Comparison of ENCODE assay signal across 20 cellular contexts in the genomic region with DNA sequence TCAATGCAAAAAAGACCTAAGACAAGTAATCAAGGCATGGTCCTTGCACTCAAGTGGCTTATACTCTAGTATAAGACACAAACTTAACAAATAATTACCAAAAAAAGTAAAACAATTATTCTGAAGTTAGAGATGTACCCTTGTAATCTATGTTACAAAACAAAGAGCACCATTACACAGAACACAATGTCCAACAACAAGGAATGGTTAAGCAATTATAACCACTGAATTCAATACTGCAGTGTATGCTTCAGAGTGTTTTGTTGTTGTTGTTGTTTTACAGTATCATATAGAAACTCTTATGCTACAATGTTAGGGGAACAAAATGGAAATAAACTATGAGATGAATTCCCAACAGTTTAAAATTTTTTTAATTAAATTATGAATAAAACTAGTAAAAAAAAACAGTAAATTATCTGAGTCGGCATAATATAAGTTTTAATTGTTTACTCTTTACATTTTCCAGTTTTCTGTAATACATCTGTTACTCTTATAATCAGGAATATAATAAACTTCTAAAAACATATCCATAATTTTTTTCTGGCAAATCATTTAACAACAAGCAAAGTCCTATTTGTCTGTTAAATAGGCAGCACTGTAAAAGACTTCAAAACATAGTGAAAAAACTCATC.
"Had no signal": no experiment of that assay in that cellular context is flagged by ENCODE, and none has a peak within 500 bp of the region (broad histone marks: within the 10 kb centered on the region; RNA-seq: fewer than 3 reads in every experiment).

No MANE protein-coding gene starts in this region.

- H3K27ac Mint-ChIP-seq: activated naive CD4-positive, alpha-beta T cell treated with anti-CD3 and anti-CD28 coated beads, Interleukin-2, amount 50 U/mL, for 24 hours; activated T-cell treated with anti-CD3 and anti-CD28 coated beads, Interleukin-2, amount 50 U/mL, for 72 hours; immature natural killer cell; natural killer cell treated with Interleukin-12 subunit alpha and Interleukin-12 subunit beta and Interleukin-15 and Interleukin-18, amount 100 ng/mL, for 72 hours; stimulated activated naive CD8-positive, alpha-beta T cell treated with anti-CD3 and anti-CD28 coated beads, Interleukin-15, Interleukin-2, amounts not matched to agents 100 ng/mL and 50 ng/mL, for 24 hours had no signal

- H3K27ac ChIP-seq: cardiac muscle cell, gastroesophageal sphincter, heart right ventricle, lower lobe of right lung, neutrophil, tibial nerve, WERI-Rb-1 had no signal

- H3K9me3 ChIP-seq: gastroesophageal sphincter, heart right ventricle, lower lobe of right lung, neutrophil, tibial nerve had no signal

- DNase-seq: activated CD4-positive, alpha-beta T cell treated with anti-CD3 and anti-CD28 coated beads for 1 hour; activated gamma-delta T cell; activated T-cell treated with anti-CD3 and anti-CD28 coated beads, Interleukin-2, amount 50 U/mL, for 72 hours; amniotic stem cell; erythroblast; heart right ventricle; immature natural killer cell; lower lobe of right lung; stimulated activated CD4-positive, alpha-beta T cell treated with anti-CD3 and anti-CD28 coated beads, Interleukin-2, amount 100 ng/mL, for 24 hours; SW 1271; T-helper 2 cell; WERI-Rb-1 had no signal

- H3K36me3 ChIP-seq: cardiac muscle cell, gastroesophageal sphincter, heart right ventricle, lower lobe of right lung, neutrophil, tibial nerve, WERI-Rb-1 had no signal

- H3K36me3 Mint-ChIP-seq: immature natural killer cell; natural killer cell treated with Interleukin-12 subunit alpha and Interleukin-12 subunit beta and Interleukin-15 and Interleukin-18, amount 100 ng/mL, for 72 hours had no signal

- H3K27me3 Mint-ChIP-seq: activated naive CD4-positive, alpha-beta T cell treated with anti-CD3 and anti-CD28 coated beads, Interleukin-2, amount 50 U/mL, for 24 hours; natural killer cell treated with Interleukin-12 subunit alpha and Interleukin-12 subunit beta and Interleukin-15 and Interleukin-18, amount 100 ng/mL, for 72 hours; stimulated activated naive CD8-positive, alpha-beta T cell treated with anti-CD3 and anti-CD28 coated beads, Interleukin-15, Interleukin-2, amounts not matched to agents 100 ng/mL and 50 ng/mL, for 24 hours had no signal

- ATAC-seq: activated T-cell treated with anti-CD3 and anti-CD28 coated beads, Interleukin-2, amount 50 U/mL, for 72 hours; gastroesophageal sphincter; lower lobe of right lung; natural killer cell treated with Interleukin-12 subunit alpha and Interleukin-12 subunit beta and Interleukin-15 and Interleukin-18, amount 100 ng/mL, for 72 hours had no signal

- H3K9me3 Mint-ChIP-seq: activated naive CD4-positive, alpha-beta T cell treated with anti-CD3 and anti-CD28 coated beads, Interleukin-2, amount 50 U/mL, for 24 hours; immature natural killer cell; natural killer cell treated with Interleukin-12 subunit alpha and Interleukin-12 subunit beta and Interleukin-15 and Interleukin-18, amount 100 ng/mL, for 72 hours; stimulated activated naive CD8-positive, alpha-beta T cell treated with anti-CD3 and anti-CD28 coated beads, Interleukin-15, Interleukin-2, amounts not matched to agents 100 ng/mL and 50 ng/mL, for 24 hours had no signal

- H3K4me3 Mint-ChIP-seq: activated naive CD4-positive, alpha-beta T cell treated with anti-CD3 and anti-CD28 coated beads, Interleukin-2, amount 50 U/mL, for 24 hours; activated T-cell treated with anti-CD3 and anti-CD28 coated beads, Interleukin-2, amount 50 U/mL, for 72 hours; immature natural killer cell; natural killer cell treated with Interleukin-12 subunit alpha and Interleukin-12 subunit beta and Interleukin-15 and Interleukin-18, amount 100 ng/mL, for 72 hours; stimulated activated naive CD8-positive, alpha-beta T cell treated with anti-CD3 and anti-CD28 coated beads, Interleukin-15, Interleukin-2, amounts not matched to agents 100 ng/mL and 50 ng/mL, for 24 hours had no signal

- FAIRE-seq: urothelium cell line had no signal

- H3K4me3 ChIP-seq: cardiac muscle cell, gastroesophageal sphincter, heart right ventricle, lower lobe of right lung, tibial nerve had no signal

- H3K27me3 ChIP-seq: cardiac muscle cell, gastroesophageal sphincter, heart right ventricle, neutrophil, tibial nerve had no signal
